ENCODE assay signal across 13 cellular contexts in the genomic region with DNA sequence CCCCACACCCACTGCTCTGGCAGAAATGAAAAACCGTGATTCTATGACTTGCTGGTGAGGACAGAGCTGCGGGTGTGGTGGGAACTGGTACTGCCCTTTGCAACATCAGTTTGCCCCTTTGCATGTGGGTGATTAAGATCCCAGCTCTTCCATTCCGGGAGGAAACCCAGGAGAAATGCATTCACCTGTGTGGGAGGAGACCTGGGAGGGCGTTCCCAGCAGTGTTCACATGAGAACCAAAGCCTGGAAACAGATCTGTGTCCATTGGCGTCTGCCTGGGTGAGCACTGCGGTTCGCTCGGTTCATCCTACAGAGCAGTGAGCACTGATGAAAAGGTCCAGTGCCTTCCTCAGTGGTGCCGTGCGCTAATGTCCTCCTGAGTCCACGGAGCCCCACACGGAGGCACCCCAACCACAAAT.
A peak's percentile ranks its signal among the peaks of the same experiment; 100 is the strongest.
DNase-seq lines count a peak whose midpoint lies in the region; ATAC-seq and TF ChIP-seq lines count a peak whose summit lies in the region.
"Had no signal": no experiment of that assay in that cellular context is flagged by ENCODE, and none has a peak within 500 bp of the region (broad histone marks: within the 10 kb centered on the region; RNA-seq: fewer than 3 reads in every experiment).

No MANE protein-coding gene starts in this region.

- in situ Hi-C loops in mammary epithelial cell (cut with MboI; ENCODE audit: low sequenced_read_pairs in 2 of 2) = no loop called here

- TF ChIP-seq CTCF in MCF 10A (IDR thresholded peaks at IDR 0.05; ENCODE audit: unreplicated experiment) (no peak), mammary epithelial cell (conservative IDR thresholded peaks at IDR 0.05 in 1 of 2, IDR thresholded peaks at IDR 0.05 in 1 of 2; ENCODE audit: extremely low read depth in 1 of 2, insufficient read depth in 1 of 2, low read depth in 1 of 2, low read length in 2 of 2) (no peak), kidney epithelial cell (IDR thresholded peaks at IDR 0.05; ENCODE audit: insufficient read depth, low read length, poor library complexity, severe bottlenecking) (no peak), type B pancreatic cell (conservative IDR thresholded peaks at IDR 0.05) (peak; percentile 55)

- CTCF ChIA-PET in MCF 10A (lab: Yijun Ruan, JAX) = no interaction called here
- CTCF ChIA-PET in mammary epithelial cell (lab: Charles Lee; ENCODE audit: low non-redundant PET) = no interaction called here

- POLR2A ChIA-PET in MCF 10A (lab: Yijun Ruan, JAX) = interaction anchor here (1.1 kb wide), 1 partner anchor 18 kb away, joined by 5 read pairs; no protein-coding TSS in a partner anchor

- H3K27ac Mint-ChIP-seq in MCF 10A (ENCODE audit: low read depth, unreplicated experiment) (no peak overlapping the region), type B pancreatic cell (no peak overlapping the region)

- H3K4ac ChIP-seq in mesendoderm (ENCODE audit: low read depth, low read length) = no peak overlapping the region

- H3K27ac ChIP-seq in mammary epithelial cell (ENCODE audit: insufficient read depth, low read depth, low read length) (no peak overlapping the region), mesendoderm (ENCODE audit: low read depth, low read length) (no peak overlapping the region)
- H3K27ac ChIP-seq: SJSA1 had no signal

- no peaks in the 10 kb centered on the region for H3K79me2 ChIP-seq in mammary epithelial cell (ENCODE audit: insufficient read depth, low read length)
- H3K79me2 ChIP-seq in mesendoderm (ENCODE audit: control insufficient read depth, insufficient read depth, low read length) = no peaks in the 10 kb centered on the region

- H3K36me3 ChIP-seq in mammary epithelial cell (ENCODE audit: insufficient read depth, low read length) (no peaks in the 10 kb centered on the region), kidney epithelial cell (ENCODE audit: control insufficient read depth, insufficient read depth, low read length) (no peaks in the 10 kb centered on the region), mesendoderm (ENCODE audit: control insufficient read depth, insufficient read depth, low read length) (no peaks in the 10 kb centered on the region)
- H3K36me3 ChIP-seq: SJSA1 had no signal

- DNase-seq in MCF 10A (ENCODE audit: unreplicated experiment) (peak; percentile 34), mammary epithelial cell (no peak), SW480 (ENCODE audit: low spot score) (peak; percentile 53), kidney epithelial cell (ENCODE audit: low read depth) (peak; percentile 7), type B pancreatic cell (ENCODE audit: extremely low spot score, unreplicated experiment) (no peak), NCI-H2171 (lab: John Stamatoyannopoulos, UW) (no peak), mesendoderm (no peak)
- DNase-seq: C1 segment of cervical spinal cord, Kasumi-1, NCI-H1930, NCI-H2171 treated with DMSO at 0.1 percent for 48 hours had no signal

- no peaks in the 10 kb centered on the region for H4K20me1 ChIP-seq in mammary epithelial cell (ENCODE audit: insufficient read depth, low read length)

- H3K4me2 ChIP-seq in mammary epithelial cell (ENCODE audit: insufficient read depth, low read depth, low read length) = no peak overlapping the region
- H3K4me2 ChIP-seq in mesendoderm (ENCODE audit: low read length) = no peak overlapping the region

- H3K9me3 Mint-ChIP-seq in MCF 10A (ENCODE audit: unreplicated experiment) (no peaks in the 10 kb centered on the region), type B pancreatic cell (no peaks in the 10 kb centered on the region)

- WGBS in mammary epithelial cell (ENCODE audit: low coverage, missing lambda C conversion rate) = 67% methylated on average over 6 of the region's 12 CpGs
- WGBS in mesendoderm (ENCODE audit: extremely low coverage, insufficient coverage, low lambda C conversion rate) = no CpG with 5 or more reads among the region's 12 CpGs

- H4K5ac ChIP-seq in mesendoderm (ENCODE audit: low read length) = no peak overlapping the region

- ATAC-seq in GM21447 (IDR thresholded peaks at IDR 0.05; ENCODE audit: unreplicated experiment) = no peak

- peaks cover 16% of the 10 kb centered on the region for H3K9me3 ChIP-seq in mammary epithelial cell (replicated peaks; ENCODE audit: insufficient read depth, low read length)

- H2BK15ac ChIP-seq in mesendoderm (replicated peaks; ENCODE audit: low read depth) = no peak overlapping the region

- no peak overlapping the region for H2AFZ ChIP-seq in mammary epithelial cell (ENCODE audit: low read depth, low read length)

- no peak overlapping the region for H3K9ac ChIP-seq in mammary epithelial cell (ENCODE audit: insufficient read depth, low read length)
- H3K9ac ChIP-seq in mesendoderm (ENCODE audit: low read length) = no peak overlapping the region

- no peak overlapping the region for H2AK5ac ChIP-seq in mesendoderm (ENCODE audit: low read length)

- H3K4me1 Mint-ChIP-seq in MCF 10A (ENCODE audit: insufficient read depth, unreplicated experiment) = peaks cover 18% of the 10 kb centered on the region
- H3K4me1 Mint-ChIP-seq in type B pancreatic cell (ENCODE audit: unreplicated experiment) = no peaks in the 10 kb centered on the region

- no peak overlapping the region for H3K56ac ChIP-seq in mesendoderm (ENCODE audit: low read length)

- intact Hi-C loops in MCF 10A (cut with micrococcal nuclease) (no loop called here), mammary epithelial cell (cut with micrococcal nuclease) (no loop called here)

- H3K27me3 Mint-ChIP-seq in MCF 10A (ENCODE audit: insufficient read depth, unreplicated experiment) (peaks cover 31% of the 10 kb centered on the region), type B pancreatic cell (peaks cover 5% of the 10 kb centered on the region)

- H3K79me1 ChIP-seq in mesendoderm (ENCODE audit: low read length) = no peaks in the 10 kb centered on the region

- H3K36me3 Mint-ChIP-seq in MCF 10A (ENCODE audit: insufficient read depth, unreplicated experiment) (no peaks in the 10 kb centered on the region), type B pancreatic cell (no peaks in the 10 kb centered on the region)

- BruUV-seq in MCF 10A (replicated peaks; lab: Mats Ljungman, UMichigan) = no TSS peak
- BruUV-seq in mammary epithelial cell (replicated peaks; lab: Mats Ljungman, UMichigan) = no TSS peak

- H4K8ac ChIP-seq in mesendoderm (ENCODE audit: low read depth, low read length) = no peak overlapping the region

- H3K4me3 ChIP-seq in mammary epithelial cell (replicated peaks in 1 of 3; ENCODE audit: insufficient read depth in 1 of 3, low read depth in 2 of 3, low read length in 3 of 3) (no peak overlapping the region), kidney epithelial cell (ENCODE audit: low read depth, low read length) (no peak overlapping the region), mesendoderm (ENCODE audit: low read length) (no peak overlapping the region)
- H3K4me3 ChIP-seq: SJSA1 had no signal

- H3K23ac ChIP-seq in mesendoderm (ENCODE audit: low read length) = no peak overlapping the region

- no peaks in the 10 kb centered on the region for H3K27me3 ChIP-seq in mammary epithelial cell (ENCODE audit: insufficient read depth, low read length)
- H3K27me3 ChIP-seq in kidney epithelial cell (ENCODE audit: control insufficient read depth, insufficient read depth, low read length) = no peaks in the 10 kb centered on the region
- H3K27me3 ChIP-seq in mesendoderm (ENCODE audit: insufficient read depth, low read length, poor library complexity) = no peaks in the 10 kb centered on the region
- H3K27me3 ChIP-seq: SJSA1 had no signal

- H2BK5ac ChIP-seq in mesendoderm (ENCODE audit: low read length) = no peak overlapping the region

- dilution Hi-C loops in mammary epithelial cell (cut with HindIII; ENCODE audit: low sequenced_read_pairs) = no loop called here

- no peak overlapping the region for H2BK120ac ChIP-seq in mesendoderm (ENCODE audit: low read depth, low read length)

- no peak overlapping the region for H3K18ac ChIP-seq in mesendoderm (ENCODE audit: low read length)

- H3K4me1 ChIP-seq in mammary epithelial cell (ENCODE audit: insufficient read depth, low read length) (no peaks in the 10 kb centered on the region), mesendoderm (ENCODE audit: control insufficient read depth, low read depth, low read length) (no peaks in the 10 kb centered on the region)
- H3K4me1 ChIP-seq: SJSA1 had no signal

- H3K4me3 Mint-ChIP-seq in MCF 10A (ENCODE audit: unreplicated experiment) = no peak overlapping the region
- no peak overlapping the region for H3K4me3 Mint-ChIP-seq in type B pancreatic cell

Comparison
In these comparisons a context has a peak if more than half of its experiments do, and no peak if none do; other contexts are left out.
1. DNase-seq: peak in MCF 10A (single experiment), SW480 (single experiment) and kidney epithelial cell (single experiment); none in mammary epithelial cell (single experiment), type B pancreatic cell (single experiment), NCI-H2171 (single experiment) and mesendoderm (single experiment).